ENCODE assay signal across 19 cellular contexts in genomic region chr13:33034061-33034460, GRCh38. TPM values are rescaled to one million over a fixed set of nuclear protein-coding genes. Genes with fewer than 3 reads are reported as not detected.
DNase-seq lines count a peak whose midpoint lies in the region; ATAC-seq and TF ChIP-seq lines count a peak whose summit lies in the region.
"Had no signal": no experiment of that assay in that cellular context is flagged by ENCODE, and none has a peak within 500 bp of the region (broad histone marks: within the 10 kb centered on the region; RNA-seq: fewer than 3 reads in every experiment).

No MANE protein-coding gene starts in this region.

- 86 to 98% (median 94%) methylated on average over 2 of the region's 2 CpGs for WGBS in spleen, 5 donors

- no peak for TF ChIP-seq CTCF in activated CD8-positive, alpha-beta T cell treated with anti-CD3 and anti-CD28 coated beads for 36 hours (IDR thresholded peaks at IDR 0.05)
- no peak for TF ChIP-seq CTCF in WERI-Rb-1 (IDR thresholded peaks at IDR 0.05; ENCODE audit: low read depth, low read length)
- no peak for TF ChIP-seq CTCF in spleen (IDR thresholded peaks at IDR 0.05 in 8 of 11, conservative IDR thresholded peaks at IDR 0.05 in 3 of 11)

- intact Hi-C loops in activated CD8-positive, alpha-beta T cell treated with anti-CD3 and anti-CD28 coated beads for 36 hours (cut with micrococcal nuclease): no loop called here
- intact Hi-C loops in spleen (cut with DNase I; ENCODE audit: low total_unique reads): no loop called here

- ATAC-seq in activated CD8-positive, alpha-beta T cell treated with anti-CD3 and anti-CD28 coated beads for 36 hours: no peak
- no peak for ATAC-seq in activated CD8-positive, alpha-beta T cell treated with anti-CD3 and anti-CD28 coated beads, Interleukin-2, amount 10 ng/mL, durations not matched to agents 7 days and 5 days
- ATAC-seq in HG03354 (IDR thresholded peaks at IDR 0.05; ENCODE audit: poor library complexity, severe bottlenecking, unreplicated experiment): peak; percentile 5
- ATAC-seq in GM19328 (IDR thresholded peaks at IDR 0.05; ENCODE audit: unreplicated experiment): no peak
- ATAC-seq in HG02840 (IDR thresholded peaks at IDR 0.05; ENCODE audit: low FRiP score, unreplicated experiment): no peak
- ATAC-seq: K562 had no signal

- H3K4me1 ChIP-seq in spleen: peaks cover 0 to 18% (median 8%) of the 10 kb centered on the region in 6 donors

- peak overlapping the region; percentile 91 for H3K27ac Mint-ChIP-seq in activated CD8-positive, alpha-beta T cell treated with anti-CD3 and anti-CD28 coated beads for 36 hours
- no peak overlapping the region for H3K27ac Mint-ChIP-seq in activated CD8-positive, alpha-beta T cell treated with anti-CD3 and anti-CD28 coated beads, Interleukin-2, amount 10 ng/mL, durations not matched to agents 7 days and 5 days

- no peak for TF ChIP-seq POLR2A in spleen (IDR thresholded peaks at IDR 0.05)

- H3K27ac ChIP-seq in WERI-Rb-1: peak overlapping the region; percentile 61
- H3K27ac ChIP-seq in spleen: peak overlapping the region in 6 of 8 donors; percentile 28 to 83 (median 62)
- H3K27ac ChIP-seq: C4-2B had no signal

- H3K27me3 Mint-ChIP-seq in activated CD8-positive, alpha-beta T cell treated with anti-CD3 and anti-CD28 coated beads for 36 hours: peaks cover 6% of the 10 kb centered on the region
- H3K27me3 Mint-ChIP-seq in activated CD8-positive, alpha-beta T cell treated with anti-CD3 and anti-CD28 coated beads, Interleukin-2, amount 10 ng/mL, durations not matched to agents 7 days and 5 days (ENCODE audit: low read depth): peaks cover 14% of the 10 kb centered on the region

- H3K4me3 Mint-ChIP-seq in activated CD8-positive, alpha-beta T cell treated with anti-CD3 and anti-CD28 coated beads for 36 hours: peak overlapping the region; percentile 68
- H3K4me3 Mint-ChIP-seq in activated CD8-positive, alpha-beta T cell treated with anti-CD3 and anti-CD28 coated beads, Interleukin-2, amount 10 ng/mL, durations not matched to agents 7 days and 5 days: no peak overlapping the region

- H3K9me3 ChIP-seq in WERI-Rb-1 (ENCODE audit: severe bottlenecking) (no peaks in the 10 kb centered on the region), spleen (no peaks in the 10 kb centered on the region)

- H3K4me3 ChIP-seq in WERI-Rb-1 (ENCODE audit: low read depth, low read length): no peak overlapping the region
- H3K4me3 ChIP-seq in spleen: peak overlapping the region in 1 of 8 donors; percentile 56
- H3K4me3 ChIP-seq: K562 had no signal

- no peak for DNase-seq in activated CD8-positive, alpha-beta T cell treated with anti-CD3 and anti-CD28 coated beads for 36 hours
- no peak for DNase-seq in activated CD8-positive, alpha-beta T cell treated with anti-CD3 and anti-CD28 coated beads, Interleukin-2, amount 10 ng/mL, durations not matched to agents 7 days and 5 days
- DNase-seq in WERI-Rb-1: peak; percentile 42
- no peak for DNase-seq in spleen
- DNase-seq in kidney tubule cell (ENCODE audit: low spot score): no peak
- DNase-seq: COR-L47, DMS53, HCEC 1CT, NCI-H1048, NCI-H146, NCI-H345, SHP77 had no signal

- POLR2A ChIA-PET in activated CD8-positive, alpha-beta T cell treated with anti-CD3 and anti-CD28 coated beads for 36 hours (lab: Charles Lee): no interaction called here
- POLR2A ChIA-PET in activated CD8-positive, alpha-beta T cell treated with anti-CD3 and anti-CD28 coated beads, Interleukin-2, amount 10 ng/mL, durations not matched to agents 7 days and 5 days (lab: Charles Lee): no interaction called here

- H3K4me1 Mint-ChIP-seq in activated CD8-positive, alpha-beta T cell treated with anti-CD3 and anti-CD28 coated beads for 36 hours (ENCODE audit: low read depth): peaks cover 9% of the 10 kb centered on the region
- peaks cover 14% of the 10 kb centered on the region for H3K4me1 Mint-ChIP-seq in activated CD8-positive, alpha-beta T cell treated with anti-CD3 and anti-CD28 coated beads, Interleukin-2, amount 10 ng/mL, durations not matched to agents 7 days and 5 days (ENCODE audit: low read depth)

- H3K27me3 ChIP-seq in WERI-Rb-1 (ENCODE audit: insufficient read depth, low read depth, severe bottlenecking): no peaks in the 10 kb centered on the region
- no peaks in the 10 kb centered on the region for H3K27me3 ChIP-seq in spleen (replicated peaks in 1 of 7)

- CTCF ChIA-PET in activated CD8-positive, alpha-beta T cell treated with anti-CD3 and anti-CD28 coated beads for 36 hours (lab: Charles Lee): no interaction called here
- CTCF ChIA-PET in activated CD8-positive, alpha-beta T cell treated with anti-CD3 and anti-CD28 coated beads, Interleukin-2, amount 10 ng/mL, durations not matched to agents 7 days and 5 days (lab: Charles Lee): interaction anchor here (1.3 to 1.4 kb wide), 2 partner anchors 16 to 509 kb away, joined by 4 to 5 read pairs; no protein-coding TSS in a partner anchor

- H3K36me3 ChIP-seq in WERI-Rb-1: no peaks in the 10 kb centered on the region
- H3K36me3 ChIP-seq in spleen: no peaks in the 10 kb centered on the region

- peaks cover 2% of the 10 kb centered on the region for H3K9me3 Mint-ChIP-seq in activated CD8-positive, alpha-beta T cell treated with anti-CD3 and anti-CD28 coated beads for 36 hours
- peaks cover 21% of the 10 kb centered on the region for H3K9me3 Mint-ChIP-seq in activated CD8-positive, alpha-beta T cell treated with anti-CD3 and anti-CD28 coated beads, Interleukin-2, amount 10 ng/mL, durations not matched to agents 7 days and 5 days (ENCODE audit: insufficient read depth)

- peaks cover 2% of the 10 kb centered on the region for H3K36me3 Mint-ChIP-seq in activated CD8-positive, alpha-beta T cell treated with anti-CD3 and anti-CD28 coated beads for 36 hours (ENCODE audit: low read depth)
- H3K36me3 Mint-ChIP-seq in activated CD8-positive, alpha-beta T cell treated with anti-CD3 and anti-CD28 coated beads, Interleukin-2, amount 10 ng/mL, durations not matched to agents 7 days and 5 days (ENCODE audit: low read depth): peaks cover 11% of the 10 kb centered on the region

RNA-seq across cellular contexts. Expression of gene KL, which starts 17.8 kb away (rescaled TPM):
- total RNA-seq in activated CD8-positive, alpha-beta T cell treated with anti-CD3 and anti-CD28 coated beads for 36 hours: under 1 TPM; 0.22 to 0.27 TPM
- total RNA-seq in activated CD8-positive, alpha-beta T cell treated with anti-CD3 and anti-CD28 coated beads, Interleukin-2, amount 10 ng/mL, durations not matched to agents 7 days and 5 days: under 1 TPM; 0.11 to 0.13 TPM
- total RNA-seq in spleen: 10 to 100 TPM in 1 of 7 donors, 1 to 10 TPM in 6; 4.0 to 10.2 (median 6.2) TPM
- polyA plus RNA-seq in spleen: under 1 TPM; 0.35 to 0.83 (median 0.52) TPM
- total RNA-seq: A172, K562, M059J had no signal
- polyA plus RNA-seq: K562 had no signal
